Comparison of ENCODE assay signal across 9 cellular contexts in the genomic region with DNA sequence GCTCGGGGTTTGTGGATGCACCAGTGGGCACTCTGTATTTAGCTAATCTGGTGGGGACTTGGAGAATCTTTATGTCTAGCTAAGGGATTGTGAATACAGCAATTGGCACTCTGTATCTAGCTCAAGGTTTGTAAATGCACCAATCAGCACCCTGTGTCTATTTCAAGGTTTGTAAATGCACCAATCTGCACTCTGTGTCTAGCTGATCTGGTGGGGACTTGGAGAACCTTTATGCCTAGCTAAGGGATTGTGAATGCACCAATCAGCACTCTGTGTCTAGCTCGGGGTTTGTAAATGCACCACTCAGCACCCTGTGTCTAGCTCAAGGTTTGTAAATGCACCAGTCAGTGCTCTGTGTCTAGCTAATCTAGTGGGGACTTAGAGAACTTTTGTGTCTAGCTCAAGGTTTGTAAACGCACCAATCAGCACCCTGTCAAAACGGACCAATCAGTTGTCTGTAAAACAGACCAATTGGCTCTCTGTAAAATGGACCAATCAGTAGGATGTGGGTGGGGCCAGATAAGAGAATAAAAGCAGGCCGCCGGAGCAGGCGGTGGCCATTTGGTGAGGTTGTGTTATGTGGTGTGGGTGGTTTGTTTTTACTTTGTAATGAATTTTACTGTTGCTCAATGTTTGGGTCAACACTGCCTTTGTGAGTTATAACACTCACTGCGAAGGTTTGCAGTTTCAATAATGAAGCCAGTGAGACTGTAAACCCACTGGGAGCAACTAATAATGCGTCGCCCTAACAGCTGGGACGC. TPM values are rescaled to one million over a fixed set of nuclear protein-coding genes. Genes with fewer than 3 reads are reported as not detected.
DNase-seq lines count a peak whose midpoint lies in the region; ATAC-seq and TF ChIP-seq lines count a peak whose summit lies in the region.
"Not testable (repeated sequence)": the region's sequence is repeated elsewhere in the genome, so short reads cannot be mapped to it uniquely, and the experiment has no call there.
"Had no signal": no experiment of that assay in that cellular context is flagged by ENCODE, and none has a peak within 500 bp of the region (broad histone marks: within the 10 kb centered on the region; RNA-seq: fewer than 3 reads in every experiment).

No MANE protein-coding gene starts in this region.

- not testable (repeated sequence) for ATAC-seq in CD4-positive, CD25-positive, alpha-beta regulatory T cell (ENCODE audit: low read depth in 2 of 2); memory B cell (ENCODE audit: low read depth); stimulated activated naive CD8-positive, alpha-beta T cell treated with anti-CD3 and anti-CD28 coated beads, Interleukin-15, amount 100 ng/mL, for 72 hours

- H3K36me3 Mint-ChIP-seq in CD4-positive, CD25-positive, alpha-beta regulatory T cell; activated T-cell treated with anti-CD3 and anti-CD28 coated beads, Interleukin-2, amount 50 U/mL, for 24 hours (ENCODE audit: low read depth); chondrocyte (ENCODE audit: low read depth); memory B cell: not testable (repeated sequence)

- not testable (repeated sequence) for TF ChIP-seq RAD21 in neural cell (conservative IDR thresholded peaks at IDR 0.05)

- H3K4me1 ChIP-seq in CD4-positive, CD25-positive, alpha-beta regulatory T cell (ENCODE audit: control insufficient read depth, insufficient read depth, low read length, poor library complexity, severe bottlenecking); HAP-1: not testable (repeated sequence)

- in situ Hi-C loops in HAP-1 (cut with MboI; ENCODE audit: low sequenced_read_pairs) = not testable (repeated sequence)

- TF ChIP-seq CTCF in WERI-Rb-1 (IDR thresholded peaks at IDR 0.05; ENCODE audit: low read depth, low read length); chondrocyte (IDR thresholded peaks at IDR 0.05); neural cell (IDR thresholded peaks at IDR 0.05; ENCODE audit: poor library complexity, severe bottlenecking): not testable (repeated sequence)

- not testable (repeated sequence) for H3K9ac ChIP-seq in neural cell (ENCODE audit: low read length)

- not testable (repeated sequence) for H3K27ac ChIP-seq in CD4-positive, CD25-positive, alpha-beta regulatory T cell (ENCODE audit: insufficient read depth, low read length, poor library complexity, severe bottlenecking); neural cell (ENCODE audit: low read length)
- peak overlapping the region; percentile 76 for H3K27ac ChIP-seq in WERI-Rb-1

- peak overlapping the region in 1 of 3 donors; percentile 8 for H3K27ac Mint-ChIP-seq in CD4-positive, CD25-positive, alpha-beta regulatory T cell
- not testable (repeated sequence) for H3K27ac Mint-ChIP-seq in activated T-cell treated with anti-CD3 and anti-CD28 coated beads, Interleukin-2, amount 50 U/mL, for 24 hours; chondrocyte (ENCODE audit: unreplicated experiment); memory B cell
- H3K27ac Mint-ChIP-seq in stimulated activated naive CD8-positive, alpha-beta T cell treated with anti-CD3 and anti-CD28 coated beads, Interleukin-15, amount 100 ng/mL, for 72 hours = peak overlapping the region in 1 of 2 donors; percentile 63

- H3K4me3 ChIP-seq in CD4-positive, CD25-positive, alpha-beta regulatory T cell (ENCODE audit: low read depth, low read length) = not testable (repeated sequence)
- H3K4me3 ChIP-seq in HAP-1 (peak overlapping the region; percentile 43), WERI-Rb-1 (ENCODE audit: low read depth, low read length) (peak overlapping the region; percentile 53), neural cell (ENCODE audit: low read length) (peak overlapping the region; percentile 51)

- H2AFZ ChIP-seq in neural cell (ENCODE audit: low read depth, low read length) = not testable (repeated sequence)

- not testable (repeated sequence) for H3K27me3 Mint-ChIP-seq in CD4-positive, CD25-positive, alpha-beta regulatory T cell; chondrocyte (ENCODE audit: low read depth); memory B cell
- H3K27me3 Mint-ChIP-seq in activated T-cell treated with anti-CD3 and anti-CD28 coated beads, Interleukin-2, amount 50 U/mL, for 24 hours = peaks cover 21% of the 10 kb centered on the region
- peaks cover 18% of the 10 kb centered on the region for H3K27me3 Mint-ChIP-seq in stimulated activated naive CD8-positive, alpha-beta T cell treated with anti-CD3 and anti-CD28 coated beads, Interleukin-15, amount 100 ng/mL, for 72 hours

- H3K9me3 Mint-ChIP-seq in CD4-positive, CD25-positive, alpha-beta regulatory T cell; activated T-cell treated with anti-CD3 and anti-CD28 coated beads, Interleukin-2, amount 50 U/mL, for 24 hours; chondrocyte (ENCODE audit: low read depth); memory B cell: not testable (repeated sequence)
- H3K9me3 Mint-ChIP-seq in stimulated activated naive CD8-positive, alpha-beta T cell treated with anti-CD3 and anti-CD28 coated beads, Interleukin-15, amount 100 ng/mL, for 72 hours = peaks cover 4 to 22% of the 10 kb centered on the region in 2 donors

- not testable (repeated sequence) for DNase-seq in CD4-positive, CD25-positive, alpha-beta regulatory T cell; WERI-Rb-1; activated T-cell treated with anti-CD3 and anti-CD28 coated beads, Interleukin-2, amount 50 U/mL, for 24 hours; chondrocyte (ENCODE audit: low spot score); memory B cell (ENCODE audit: low spot score in 2 of 2); stimulated activated naive CD8-positive, alpha-beta T cell treated with anti-CD3 and anti-CD28 coated beads, Interleukin-15, amount 100 ng/mL, for 72 hours
- peak in 1 of 2 experiments; percentile 12 for DNase-seq in HAP-1 (ENCODE audit: low spot score in 2 of 2)

- H3K4me2 ChIP-seq in neural cell (ENCODE audit: low read length) = not testable (repeated sequence)

- H4K20me1 ChIP-seq in neural cell (ENCODE audit: insufficient read depth) = not testable (repeated sequence)

- H3K27me3 ChIP-seq in CD4-positive, CD25-positive, alpha-beta regulatory T cell (ENCODE audit: control insufficient read depth, insufficient read depth, low read length); HAP-1 (ENCODE audit: low read depth); WERI-Rb-1 (ENCODE audit: insufficient read depth, low read depth, severe bottlenecking); neural cell (ENCODE audit: insufficient read depth, low read depth, low read length): not testable (repeated sequence)

- not testable (repeated sequence) for TF ChIP-seq EP300 in neural cell (conservative IDR thresholded peaks at IDR 0.05; ENCODE audit: poor library complexity, severe bottlenecking)

- not testable (repeated sequence) for H3K79me2 ChIP-seq in neural cell (replicated peaks; ENCODE audit: insufficient read depth, low read length)

- H3K4me1 Mint-ChIP-seq in CD4-positive, CD25-positive, alpha-beta regulatory T cell = peaks cover 4 to 11% (median 4%) of the 10 kb centered on the region in 4 donors
- H3K4me1 Mint-ChIP-seq in activated T-cell treated with anti-CD3 and anti-CD28 coated beads, Interleukin-2, amount 50 U/mL, for 24 hours (ENCODE audit: low read depth); chondrocyte (ENCODE audit: low read depth); memory B cell; stimulated activated naive CD8-positive, alpha-beta T cell treated with anti-CD3 and anti-CD28 coated beads, Interleukin-15, amount 100 ng/mL, for 72 hours: not testable (repeated sequence)

- not testable (repeated sequence) for H3K9me3 ChIP-seq in CD4-positive, CD25-positive, alpha-beta regulatory T cell (ENCODE audit: control insufficient read depth in 2 of 2, low read length in 2 of 2); HAP-1; WERI-Rb-1 (ENCODE audit: severe bottlenecking); neural cell (ENCODE audit: low read length)

- not testable (repeated sequence) for H3K36me3 ChIP-seq in CD4-positive, CD25-positive, alpha-beta regulatory T cell (ENCODE audit: control insufficient read depth, insufficient read depth, low read length); HAP-1 (replicated peaks); WERI-Rb-1; neural cell (ENCODE audit: insufficient read depth, low read length)

- not testable (repeated sequence) for H3F3A ChIP-seq in neural cell (ENCODE audit: insufficient read depth, low read length, poor library complexity, severe bottlenecking)

- H3K4me3 Mint-ChIP-seq in CD4-positive, CD25-positive, alpha-beta regulatory T cell = peak overlapping the region; percentile 17 to 66 (median 23)
- H3K4me3 Mint-ChIP-seq in activated T-cell treated with anti-CD3 and anti-CD28 coated beads, Interleukin-2, amount 50 U/mL, for 24 hours = peak overlapping the region; percentile 20
- H3K4me3 Mint-ChIP-seq in chondrocyte (ENCODE audit: unreplicated experiment) (peak overlapping the region; percentile 71), memory B cell (peak overlapping the region; percentile 37)
- H3K4me3 Mint-ChIP-seq in stimulated activated naive CD8-positive, alpha-beta T cell treated with anti-CD3 and anti-CD28 coated beads, Interleukin-15, amount 100 ng/mL, for 72 hours = peak overlapping the region; percentile 57 to 71

- H3K9me2 ChIP-seq in neural cell (ENCODE audit: insufficient read depth, low read length) = not testable (repeated sequence)

RNA-seq across cellular contexts. Expression of a gene that starts 33.8 kb away (rescaled TPM):
- not detected for total RNA-seq in CD4-positive, CD25-positive, alpha-beta regulatory T cell
- 1 to 10 TPM in 2 of 4 donors, under 1 TPM in 1, not detected in 1; 0.68 to 2.6 (median 2.3) TPM for polyA plus RNA-seq in CD4-positive, CD25-positive, alpha-beta regulatory T cell
- 0.82 to 0.97 TPM in 2 of 3 replicates, not detected in the other for total RNA-seq in chondrocyte
- 5.7 and 9.4 TPM in 2 replicates for polyA plus RNA-seq in neural cell
- not detected in 2 replicates for polyA minus RNA-seq in neural cell
- total RNA-seq: H4 had no signal

RNA-seq across cellular contexts. Expression of a gene that starts 34.2 kb away (rescaled TPM):
- total RNA-seq in CD4-positive, CD25-positive, alpha-beta regulatory T cell = 6.0 TPM
- 10 to 100 TPM; 12.2 to 14.4 (median 13.9) TPM for polyA plus RNA-seq in CD4-positive, CD25-positive, alpha-beta regulatory T cell
- total RNA-seq in chondrocyte = 11.5 to 14.7 TPM (median 11.9 TPM) in 3 replicates
- polyA plus RNA-seq in neural cell = 30.4 and 33.1 TPM in 2 replicates
- polyA minus RNA-seq in neural cell = 21.9 and 22.3 TPM in 2 replicates

Comparison
In these comparisons a context has a peak if more than half of its experiments do, and no peak if none do; other contexts are left out.
1. H3K4me3 Mint-ChIP-seq: peak in every context shown above with its lines; median percentile 71 in chondrocyte; 64 in stimulated activated naive CD8-positive, alpha-beta T cell treated with anti-CD3 and anti-CD28 coated beads, Interleukin-15, amount 100 ng/mL, for 72 hours; 37 in memory B cell; 23 in CD4-positive, CD25-positive, alpha-beta regulatory T cell; 20 in activated T-cell treated with anti-CD3 and anti-CD28 coated beads, Interleukin-2, amount 50 U/mL, for 24 hours.